In the genomic region with DNA sequence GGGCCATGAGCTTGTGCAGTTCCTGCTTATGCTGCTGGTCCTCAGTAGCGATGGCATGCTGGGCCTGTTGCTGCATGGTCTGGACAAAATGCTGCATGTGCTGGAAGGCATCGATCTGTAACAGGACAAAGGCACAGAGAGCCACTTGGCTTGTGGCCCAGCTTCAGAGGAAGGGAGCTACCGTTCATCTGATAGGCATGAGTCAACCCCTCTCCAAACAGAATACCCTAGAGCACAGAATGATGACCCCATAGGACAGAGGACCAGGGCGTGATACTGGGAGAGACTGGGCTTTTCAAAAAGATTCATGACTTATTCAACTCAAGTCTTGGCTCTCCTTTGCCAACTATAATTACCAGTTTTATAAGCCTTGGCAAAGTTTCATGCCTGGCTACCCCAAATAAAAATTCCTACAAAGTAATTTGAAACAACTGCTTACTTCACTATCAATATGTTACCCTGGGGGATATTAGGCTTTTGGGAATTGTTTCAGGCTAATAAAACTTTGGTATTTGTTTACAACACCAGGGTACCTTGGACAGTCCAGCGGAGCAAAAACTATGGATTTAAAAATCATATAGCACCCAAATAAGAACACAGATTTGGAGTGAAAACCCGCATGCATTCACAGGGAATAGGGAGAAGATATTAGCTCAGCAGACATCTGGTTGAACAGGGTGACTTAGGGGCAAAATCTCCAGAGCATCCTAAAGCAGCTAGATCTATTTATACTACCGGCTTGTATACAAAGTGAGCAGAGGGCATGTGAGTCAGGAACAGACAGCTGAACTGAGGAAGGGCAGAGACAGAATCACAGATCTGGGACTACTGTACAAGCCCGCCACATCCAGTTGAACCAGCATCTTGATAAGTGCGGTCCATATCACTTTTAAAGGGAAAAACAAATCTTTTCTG, we compare ENCODE assay signal across 13 cellular contexts. TPM values are rescaled to one million over a fixed set of nuclear protein-coding genes. Genes with fewer than 3 reads are reported as not detected.
A peak's percentile ranks its signal among the peaks of the same experiment; 100 is the strongest.
DNase-seq lines count a peak whose midpoint lies in the region; TF ChIP-seq lines count a peak whose summit lies in the region.
"Had no signal": no experiment of that assay in that cellular context is flagged by ENCODE, and none has a peak within 500 bp of the region (broad histone marks: within the 10 kb centered on the region; RNA-seq: fewer than 3 reads in every experiment).

No MANE protein-coding gene starts in this region.

- no peak overlapping the region for H3K4me3 ChIP-seq in WERI-Rb-1 (ENCODE audit: low read depth, low read length)
- H3K4me3 ChIP-seq: body of pancreas had no signal

- peaks cover 3% of the 10 kb centered on the region for H3K9me3 Mint-ChIP-seq in glutamatergic neuron (ENCODE audit: unreplicated experiment)
- H3K9me3 Mint-ChIP-seq: activated CD4-positive, alpha-beta memory T cell treated with anti-CD3 and anti-CD28 coated beads for 36 hours had no signal

- CTCF ChIA-PET in HEK293T (lab: Yijun Ruan, JAX) = no interaction called here

- H3K27me3 Mint-ChIP-seq in glutamatergic neuron (ENCODE audit: unreplicated experiment) = peaks cover 4% of the 10 kb centered on the region
- H3K27me3 Mint-ChIP-seq: activated CD4-positive, alpha-beta memory T cell treated with anti-CD3 and anti-CD28 coated beads for 36 hours had no signal

- no peak overlapping the region for H3K4me3 Mint-ChIP-seq in glutamatergic neuron (ENCODE audit: unreplicated experiment)
- H3K4me3 Mint-ChIP-seq: activated CD4-positive, alpha-beta memory T cell treated with anti-CD3 and anti-CD28 coated beads for 36 hours had no signal

- peaks cover 9% of the 10 kb centered on the region for H3K4me1 Mint-ChIP-seq in glutamatergic neuron (ENCODE audit: low read depth, unreplicated experiment)

- TF ChIP-seq CTCF in WERI-Rb-1 (IDR thresholded peaks at IDR 0.05; ENCODE audit: low read depth, low read length) = no peak
- TF ChIP-seq CTCF in glutamatergic neuron (IDR thresholded peaks at IDR 0.05; ENCODE audit: partially characterized antibody, unreplicated experiment) = no peak
- TF ChIP-seq CTCF in GM13977 (IDR thresholded peaks at IDR 0.05; ENCODE audit: extremely low read depth, insufficient read depth, missing control alignments) = no peak

- H3K36me3 ChIP-seq in WERI-Rb-1 = peaks cover 70% of the 10 kb centered on the region

- no peaks in the 10 kb centered on the region for H3K27me3 ChIP-seq in WERI-Rb-1 (ENCODE audit: insufficient read depth, low read depth, severe bottlenecking)
- H3K27me3 ChIP-seq: body of pancreas had no signal

- no peaks in the 10 kb centered on the region for H3K9me3 ChIP-seq in WERI-Rb-1 (ENCODE audit: severe bottlenecking)
- H3K9me3 ChIP-seq: body of pancreas had no signal

- POLR2A ChIA-PET in HEK293T (lab: Yijun Ruan, JAX) = interaction anchor here (0.9 kb wide), 1 partner anchor 35 kb away, joined by 3 read pairs; a partner anchor contains a TSS

- H3K36me3 Mint-ChIP-seq in glutamatergic neuron (ENCODE audit: unreplicated experiment) = peaks cover 6% of the 10 kb centered on the region

- H3K27ac ChIP-seq in WERI-Rb-1 = peak overlapping the region; percentile 24
- H3K27ac ChIP-seq: body of pancreas had no signal

- DNase-seq in ACHN = peak; percentile 44
- DNase-seq in HK-2 (ENCODE audit: unreplicated experiment) = peak; percentile 28
- DNase-seq in WERI-Rb-1 = no peak
- DNase-seq in glutamatergic neuron = no peak
- DNase-seq in SW 1271 (lab: John Stamatoyannopoulos, UW) = no peak
- no peak for DNase-seq in activated CD8-positive, alpha-beta memory T cell treated with anti-CD3 and anti-CD28 coated beads for 24 hours
- no peak for DNase-seq in GM13977 (ENCODE audit: low spot score)
- DNase-seq in HEK293T (ENCODE audit: extremely low spot score) = no peak
- DNase-seq: activated CD4-positive, alpha-beta memory T cell treated with anti-CD3 and anti-CD28 coated beads for 36 hours; body of pancreas; GOT3; NCI-H69 had no signal

- H3K27ac Mint-ChIP-seq in glutamatergic neuron (ENCODE audit: unreplicated experiment) = peak overlapping the region; percentile 68
- H3K27ac Mint-ChIP-seq: activated CD4-positive, alpha-beta memory T cell treated with anti-CD3 and anti-CD28 coated beads for 36 hours had no signal

- in situ Hi-C loops in ACHN (cut with HindIII; ENCODE audit: low pct_ligation_motif_present, low pct_unique_long_range_greater_than_20kb, low sequenced_read_pairs) (no loop called here), GM13977 (cut with MboI; ENCODE audit: low pct_unique_long_range_greater_than_20kb, low sequenced_read_pairs, unreplicated experiment) (no loop called here)

TF ChIP-seq in HEK293T, 16 proteins besides CTCF, POLR2A, EP300 and RAD21:
- TF ChIP-seq L3MBTL2 (conservative IDR thresholded peaks at IDR 0.05) (no peak), SP1 (IDR thresholded peaks at IDR 0.05) (no peak), ELF4 (IDR thresholded peaks at IDR 0.05) (no peak), FOXM1 (IDR thresholded peaks at IDR 0.05; ENCODE audit: borderline replicate concordance) (no peak), ARNT (IDR thresholded peaks at IDR 0.05) (no peak), SUZ12 (IDR thresholded peaks at IDR 0.05) (no peak), ZNF384 (IDR thresholded peaks at IDR 0.05) (no peak), BHLHE40 (IDR thresholded peaks at IDR 0.05; ENCODE audit: borderline replicate concordance) (no peak), LEF1 (IDR thresholded peaks at IDR 0.05; ENCODE audit: borderline replicate concordance) (no peak), HDGF (IDR thresholded peaks at IDR 0.05; ENCODE audit: borderline replicate concordance) (no peak), FOXK2 (IDR thresholded peaks at IDR 0.05) (no peak), FOXA1 (IDR thresholded peaks at IDR 0.05) (no peak), NFRKB (IDR thresholded peaks at IDR 0.05) (no peak), TARDBP (IDR thresholded peaks at IDR 0.05) (no peak)
- TF ChIP-seq, protein P1, sequence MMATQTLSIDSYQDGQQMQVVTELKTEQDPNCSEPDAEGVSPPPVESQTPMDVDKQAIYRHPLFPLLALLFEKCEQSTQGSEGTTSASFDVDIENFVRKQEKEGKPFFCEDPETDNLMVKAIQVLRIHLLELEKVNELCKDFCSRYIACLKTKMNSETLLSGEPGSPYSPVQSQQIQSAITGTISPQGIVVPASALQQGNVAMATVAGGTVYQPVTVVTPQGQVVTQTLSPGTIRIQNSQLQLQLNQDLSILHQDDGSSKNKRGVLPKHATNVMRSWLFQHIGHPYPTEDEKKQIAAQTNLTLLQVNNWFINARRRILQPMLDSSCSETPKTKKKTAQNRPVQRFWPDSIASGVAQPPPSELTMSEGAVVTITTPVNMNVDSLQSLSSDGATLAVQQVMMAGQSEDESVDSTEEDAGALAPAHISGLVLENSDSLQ (IDR thresholded peaks at IDR 0.05) = no peak

RNA-seq across cellular contexts. Expression of a gene that starts 34.9 kb away (rescaled TPM):
- 111 TPM for total RNA-seq in glutamatergic neuron (ENCODE audit: unreplicated experiment)

RNA-seq across cellular contexts. Expression of a gene that starts 54.5 kb away (rescaled TPM):
- total RNA-seq in glutamatergic neuron (ENCODE audit: unreplicated experiment) = not detected
- total RNA-seq: activated CD4-positive, alpha-beta memory T cell treated with anti-CD3 and anti-CD28 coated beads for 36 hours; osteocyte had no signal

Comparison
In these comparisons a context has a peak if more than half of its experiments do, and no peak if none do; other contexts are left out.
1. DNase-seq: peak in ACHN (single experiment) and HK-2 (single experiment); none in WERI-Rb-1 (single experiment), glutamatergic neuron (single experiment), SW 1271 (0 of 2), activated CD8-positive, alpha-beta memory T cell treated with anti-CD3 and anti-CD28 coated beads for 24 hours (single experiment), GM13977 (single experiment) and HEK293T (single experiment).